9 cellular contexts compared by ENCODE assay signal in the genomic region with DNA sequence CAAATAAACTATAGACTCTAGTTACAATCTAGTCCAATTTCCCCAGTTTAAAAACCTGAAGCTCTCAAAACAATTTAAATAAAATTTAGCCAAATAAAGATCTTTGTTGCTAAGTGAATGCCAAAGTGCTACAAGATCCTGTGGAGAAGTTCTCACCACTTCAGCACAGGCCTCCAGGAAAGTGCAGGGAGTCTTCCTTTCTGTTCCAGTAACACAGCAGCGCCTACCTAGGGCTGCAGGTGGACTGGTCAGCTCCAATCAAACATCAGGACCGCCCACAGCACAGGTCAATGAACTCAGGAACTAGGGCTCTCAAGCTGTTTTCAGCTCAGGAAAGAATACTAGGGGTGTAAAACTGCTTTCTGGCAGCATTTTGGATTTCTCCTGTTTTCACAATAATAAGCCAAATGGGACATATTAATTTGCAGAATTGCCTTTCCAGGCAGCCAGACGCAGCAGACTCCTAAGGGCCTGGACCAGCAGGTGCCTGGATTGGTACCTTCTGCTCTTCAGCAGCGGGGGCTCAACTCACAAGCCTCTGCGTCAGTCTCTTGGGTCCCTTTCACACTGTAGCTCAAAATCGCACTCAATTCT. TPM values are rescaled to one million over a fixed set of nuclear protein-coding genes. Genes with fewer than 3 reads are reported as not detected.
DNase-seq lines count a peak whose midpoint lies in the region; ATAC-seq and TF ChIP-seq lines count a peak whose summit lies in the region.
"Had no signal": no experiment of that assay in that cellular context is flagged by ENCODE, and none has a peak within 500 bp of the region (broad histone marks: within the 10 kb centered on the region; RNA-seq: fewer than 3 reads in every experiment).

No MANE protein-coding gene starts in this region.

- TF ChIP-seq CTCF in heart left ventricle (IDR thresholded peaks at IDR 0.05): no peak
- TF ChIP-seq CTCF in lung (IDR thresholded peaks at IDR 0.05; ENCODE audit: control extremely low read depth, extremely low read depth): no peak
- TF ChIP-seq CTCF in gastrocnemius medialis (IDR thresholded peaks at IDR 0.05 in 4 of 5, conservative IDR thresholded peaks at IDR 0.05 in 1 of 5): no peak

- H3K4me3 ChIP-seq in heart left ventricle (peak overlapping the region in 11 of 12 donors; percentile 37 to 72 (median 61)), lung (peak overlapping the region; percentile 46), urinary bladder (ENCODE audit: low read depth, low read length) (peak overlapping the region; percentile 68), gastrocnemius medialis (no peak overlapping the region)

- TF ChIP-seq POLR2A in heart left ventricle (IDR thresholded peaks at IDR 0.05): no peak
- no peak for TF ChIP-seq POLR2A in gastrocnemius medialis (IDR thresholded peaks at IDR 0.05)

- peaks cover 18% of the 10 kb centered on the region for H3K4me1 Mint-ChIP-seq in central memory CD8-positive, alpha-beta T cell

- peaks cover 0 to 24% (median 4%) of the 10 kb centered on the region in 12 donors for H3K4me1 ChIP-seq in heart left ventricle
- H3K4me1 ChIP-seq in lung (ENCODE audit: control insufficient read depth in 2 of 2, insufficient read depth in 2 of 2, low read length in 2 of 2): peaks cover 0 to 14% of the 10 kb centered on the region in 2 donors
- no peaks in the 10 kb centered on the region for H3K4me1 ChIP-seq in urinary bladder (ENCODE audit: insufficient read depth)
- peaks cover 5 to 6% of the 10 kb centered on the region in 2 donors for H3K4me1 ChIP-seq in gastrocnemius medialis

- in situ Hi-C loops in gastrocnemius medialis (cut with MboI; ENCODE audit: low sequenced_read_pairs in 4 of 4): no loop called here

- WGBS in heart left ventricle, 4 donors: 27 to 47% (median 33%) methylated on average over 6 of the region's 6 CpGs
- WGBS in lung, 2 donors: 27 to 36% methylated on average over 6 of the region's 6 CpGs
- WGBS in urinary bladder: 38% methylated on average over 6 of the region's 6 CpGs

- H3K4me3 Mint-ChIP-seq in central memory CD8-positive, alpha-beta T cell: peak overlapping the region; percentile 64

- ATAC-seq in heart left ventricle (no peak), Right ventricle myocardium superior (ENCODE audit: poor library complexity) (no peak), lung (ENCODE audit: insufficient read depth, low FRiP score) (no peak), GM18870 (IDR thresholded peaks at IDR 0.05; ENCODE audit: unreplicated experiment) (no peak), gastrocnemius medialis (no peak)
- ATAC-seq in central memory CD8-positive, alpha-beta T cell (replicated peaks; ENCODE audit: extremely low read depth, poor library complexity, severe bottlenecking): no peak

- peaks cover 77% of the 10 kb centered on the region for H3K27me3 Mint-ChIP-seq in central memory CD8-positive, alpha-beta T cell

- DNase-seq in heart left ventricle (no peak), Right ventricle myocardium superior (no peak), lung (ENCODE audit: low spot score) (no peak), glomerular visceral epithelial cell (ENCODE audit: extremely low spot score) (no peak), gastrocnemius medialis (no peak)
- DNase-seq in central memory CD8-positive, alpha-beta T cell (ENCODE audit: low spot score in 2 of 2): no peak

- no peaks in the 10 kb centered on the region for H3K9me3 Mint-ChIP-seq in central memory CD8-positive, alpha-beta T cell

- H3K27ac Mint-ChIP-seq in central memory CD8-positive, alpha-beta T cell (ENCODE audit: low read depth): no peak overlapping the region

- H3K36me3 Mint-ChIP-seq in central memory CD8-positive, alpha-beta T cell (ENCODE audit: insufficient read depth): peaks cover 2% of the 10 kb centered on the region

- H3K27me3 ChIP-seq in heart left ventricle (peaks cover 7 to 49% (median 30%) of the 10 kb centered on the region in 9 donors), lung (ENCODE audit: control insufficient read depth, insufficient read depth) (no peaks in the 10 kb centered on the region), gastrocnemius medialis (peaks cover 37 to 72% (median 41%) of the 10 kb centered on the region in 3 donors)

- H3K9me3 ChIP-seq in heart left ventricle (no peaks in the 10 kb centered on the region), lung (ENCODE audit: control insufficient read depth in 2 of 2, insufficient read depth in 1 of 2, low read length in 1 of 2) (peaks cover 0 to 4% of the 10 kb centered on the region in 2 donors), gastrocnemius medialis (no peaks in the 10 kb centered on the region)

- H3K36me3 ChIP-seq in heart left ventricle (no peaks in the 10 kb centered on the region), lung (ENCODE audit: control insufficient read depth in 2 of 2, insufficient read depth in 2 of 2, low read length in 2 of 2) (peaks cover 0 to 2% of the 10 kb centered on the region in 2 donors), urinary bladder (ENCODE audit: insufficient read depth) (no peaks in the 10 kb centered on the region), gastrocnemius medialis (no peaks in the 10 kb centered on the region)

- intact Hi-C loops in heart left ventricle (cut with DNase I) (no loop called here), Right ventricle myocardium superior (cut with DNase I) (no loop called here), gastrocnemius medialis (cut with DNase I; ENCODE audit: low total_unique reads) (no loop called here)

- H3K27ac ChIP-seq in heart left ventricle (peak overlapping the region in 1 of 12 donors; percentile 73), lung (ENCODE audit: low read depth in 1 of 2, low read length in 1 of 2) (peak overlapping the region in 1 of 2 donors; percentile 9), urinary bladder (ENCODE audit: low read depth) (peak overlapping the region; percentile 68), gastrocnemius medialis (no peak overlapping the region)
- H3K27ac ChIP-seq: KMS-11 had no signal

RNA-seq across cellular contexts. Expression of gene FAM110C, which starts 1.5 kb away (rescaled TPM):
- total RNA-seq in heart left ventricle (10 to 100 TPM in 1 of 9 donors, 1 to 10 TPM in 8; 1.6 to 10.1 (median 3.9) TPM), Right ventricle myocardium superior (1.9 TPM), lung (1 to 10 TPM; 3.0 to 9.7 TPM), urinary bladder (10.8 TPM), gastrocnemius medialis (under 1 TPM in 1 of 4 donors, not detected in 3; 0.10 TPM)
- polyA plus RNA-seq in heart left ventricle (1 to 10 TPM; 1.4 to 1.6 TPM), lung (1 to 10 TPM; 2.8 to 3.3 TPM), urinary bladder (3.8 TPM)

Comparison
In these comparisons a context has a peak if more than half of its experiments do, and no peak if none do; other contexts are left out.
1. H3K4me3 ChIP-seq: peak in heart left ventricle (11 of 12), lung (single experiment) and urinary bladder (single experiment); none in gastrocnemius medialis (0 of 4).